In genomic region chr11:120571476-120571875, GRCh38 we compare ENCODE assay signal across 34 cellular contexts. TPM values are rescaled to one million over a fixed set of nuclear protein-coding genes. Genes with fewer than 3 reads are reported as not detected.
"Had no signal": no experiment of that assay in that cellular context is flagged by ENCODE, and none has a peak within 500 bp of the region (broad histone marks: within the 10 kb centered on the region; RNA-seq: fewer than 3 reads in every experiment).

No MANE protein-coding gene starts in this region.

- H3K9me3 ChIP-seq: adrenal gland, body of pancreas, esophagus muscularis mucosa, gastrocnemius medialis had no signal

- H3K4me3 ChIP-seq: adrenal gland, body of pancreas, coronary artery, dorsolateral prefrontal cortex, esophagus muscularis mucosa, gastrocnemius medialis had no signal

- H3K36me3 ChIP-seq: adrenal gland, esophagus muscularis mucosa, gastrocnemius medialis, WERI-Rb-1 had no signal

- ATAC-seq: activated CD4-positive, CD25-positive, alpha-beta regulatory T cell treated with anti-CD3 and anti-CD28 coated beads, Interleukin-2, amount 50 U/mL, for 24 hours; activated CD8-positive, alpha-beta T cell treated with anti-CD3 and anti-CD28 coated beads for 36 hours; activated naive CD8-positive, alpha-beta T cell treated with anti-CD3 and anti-CD28 coated beads, Interleukin-2, amount 50 U/mL, for 24 hours; activated T-cell treated with anti-CD3 and anti-CD28 coated beads, Interleukin-2, amount 50 U/mL, for 4 hours; body of pancreas; foreskin keratinocyte; gastrocnemius medialis; T-cell had no signal

- H3K4me1 ChIP-seq: adrenal gland, body of pancreas, esophagus muscularis mucosa, gastrocnemius medialis had no signal

- DNase-seq: activated B cell treated with CpG ODN at 0.5 μM for 24 hours; activated CD4-positive, alpha-beta T cell treated with anti-CD3 and anti-CD28 coated beads for 48 hours; activated CD4-positive, alpha-beta T cell treated with anti-CD3 and anti-CD28 coated beads, Interleukin-2, amount 50 U/mL, for 1 hour; activated CD4-positive, alpha-beta T cell treated with anti-CD3 and anti-CD28 coated beads, Interleukin-2, amount 50 U/mL, for 48 hours; activated CD8-positive, alpha-beta memory T cell treated with anti-CD3 and anti-CD28 coated beads for 24 hours; activated CD8-positive, alpha-beta T cell treated with anti-CD3 and anti-CD28 coated beads for 36 hours; activated naive CD4-positive, alpha-beta T cell treated with anti-CD3 and anti-CD28 coated beads for 36 hours; activated naive CD8-positive, alpha-beta T cell treated with anti-CD3 and anti-CD28 coated beads for 36 hours; activated naive CD8-positive, alpha-beta T cell treated with anti-CD3 and anti-CD28 coated beads, Interleukin-2, amount 50 U/mL, for 24 hours; activated T-cell treated with anti-CD3 and anti-CD28 coated beads, Interleukin-2, amount 50 U/mL, for 4 hours; adrenal gland; amygdala; body of pancreas; central memory CD4-positive, alpha-beta T cell; cerebellar nuclear complex; effector memory CD4-positive, alpha-beta T cell; erythroblast; foreskin keratinocyte; gastrocnemius medialis; glutamatergic neuron; SW 1271; T-cell; T1000; WERI-Rb-1 had no signal

- H3K27ac Mint-ChIP-seq: activated B cell treated with CpG ODN at 0.5 μM for 24 hours; activated CD8-positive, alpha-beta T cell treated with anti-CD3 and anti-CD28 coated beads for 36 hours; activated naive CD4-positive, alpha-beta T cell treated with anti-CD3 and anti-CD28 coated beads for 36 hours; activated naive CD4-positive, alpha-beta T cell treated with anti-CD3 and anti-CD28 coated beads, Interleukin-2, amount 50 U/mL, for 24 hours; activated naive CD8-positive, alpha-beta T cell treated with anti-CD3 and anti-CD28 coated beads for 36 hours; activated naive CD8-positive, alpha-beta T cell treated with anti-CD3 and anti-CD28 coated beads, Interleukin-2, amount 50 U/mL, for 24 hours; activated T-helper 2 cell treated with anti-CD3 and anti-CD28 coated beads, Interferon-gamma antibody, Interleukin-2, Interleukin-4, amounts not matched to agents 10 μg/mL and 5 μg/mL and 100 μg/mL, durations not matched to agents 14 hours and 24 hours and 36 hours; dendritic cell treated with granulocyte-macrophage colony-stimulating factor and Interleukin-4, amounts not matched to agents 40 ng/mL and 50 ng/mL, for 4 days; T-cell; T-helper 1 cell treated with Interleukin-12 subunit alpha and Interleukin-12 subunit beta and Interleukin-4 antibody, amounts not matched to agents 30 μg/mL and 1 μg/mL, for 36 hours had no signal

- H3K4me3 Mint-ChIP-seq: activated B cell treated with CpG ODN at 0.5 μM for 24 hours; activated CD8-positive, alpha-beta T cell treated with anti-CD3 and anti-CD28 coated beads for 36 hours; activated naive CD4-positive, alpha-beta T cell treated with anti-CD3 and anti-CD28 coated beads for 36 hours; activated naive CD4-positive, alpha-beta T cell treated with anti-CD3 and anti-CD28 coated beads, Interleukin-2, amount 50 U/mL, for 24 hours; activated naive CD8-positive, alpha-beta T cell treated with anti-CD3 and anti-CD28 coated beads for 36 hours; activated naive CD8-positive, alpha-beta T cell treated with anti-CD3 and anti-CD28 coated beads, Interleukin-2, amount 50 U/mL, for 24 hours; activated T-cell treated with anti-CD3 and anti-CD28 coated beads, Interleukin-2, amount 50 U/mL, for 4 hours; dendritic cell treated with granulocyte-macrophage colony-stimulating factor and Interleukin-4, amounts not matched to agents 40 ng/mL and 50 ng/mL, for 4 days; T-cell; T-helper 1 cell treated with Interleukin-12 subunit alpha and Interleukin-12 subunit beta and Interleukin-4 antibody, amounts not matched to agents 30 μg/mL and 1 μg/mL, for 36 hours had no signal

- H3K36me3 Mint-ChIP-seq: activated naive CD4-positive, alpha-beta T cell treated with anti-CD3 and anti-CD28 coated beads, Interleukin-2, amount 50 U/mL, for 24 hours; activated naive CD8-positive, alpha-beta T cell treated with anti-CD3 and anti-CD28 coated beads for 36 hours; T-cell had no signal

- H3K9me3 Mint-ChIP-seq: activated B cell treated with CpG ODN at 0.5 μM for 24 hours; activated CD8-positive, alpha-beta T cell treated with anti-CD3 and anti-CD28 coated beads for 36 hours; activated naive CD4-positive, alpha-beta T cell treated with anti-CD3 and anti-CD28 coated beads for 36 hours; activated naive CD4-positive, alpha-beta T cell treated with anti-CD3 and anti-CD28 coated beads, Interleukin-2, amount 50 U/mL, for 24 hours; activated naive CD8-positive, alpha-beta T cell treated with anti-CD3 and anti-CD28 coated beads for 36 hours; activated naive CD8-positive, alpha-beta T cell treated with anti-CD3 and anti-CD28 coated beads, Interleukin-2, amount 50 U/mL, for 24 hours; activated T-cell treated with anti-CD3 and anti-CD28 coated beads, Interleukin-2, amount 50 U/mL, for 4 hours; activated T-helper 2 cell treated with anti-CD3 and anti-CD28 coated beads, Interferon-gamma antibody, Interleukin-2, Interleukin-4, amounts not matched to agents 10 μg/mL and 5 μg/mL and 100 μg/mL, durations not matched to agents 14 hours and 24 hours and 36 hours; dendritic cell treated with granulocyte-macrophage colony-stimulating factor and Interleukin-4, amounts not matched to agents 40 ng/mL and 50 ng/mL, for 4 days; T-cell; T-helper 1 cell treated with Interleukin-12 subunit alpha and Interleukin-12 subunit beta and Interleukin-4 antibody, amounts not matched to agents 30 μg/mL and 1 μg/mL, for 36 hours had no signal

- H3K27ac ChIP-seq: adrenal gland, body of pancreas, coronary artery, dorsolateral prefrontal cortex, esophagus muscularis mucosa, foreskin keratinocyte, gastrocnemius medialis, WERI-Rb-1 had no signal

- H3K27me3 ChIP-seq: adrenal gland, body of pancreas, dorsolateral prefrontal cortex had no signal

- H3K4me1 Mint-ChIP-seq: activated B cell treated with CpG ODN at 0.5 μM for 24 hours; activated naive CD4-positive, alpha-beta T cell treated with anti-CD3 and anti-CD28 coated beads, Interleukin-2, amount 50 U/mL, for 24 hours; activated naive CD8-positive, alpha-beta T cell treated with anti-CD3 and anti-CD28 coated beads for 36 hours; T-cell had no signal

RNA-seq across cellular contexts. Expression of gene GRIK4, which starts 59.9 kb away (rescaled TPM):
- total RNA-seq: activated B cell treated with CpG ODN at 0.5 μM for 24 hours; activated CD8-positive, alpha-beta T cell treated with anti-CD3 and anti-CD28 coated beads for 36 hours; activated naive CD4-positive, alpha-beta T cell treated with anti-CD3 and anti-CD28 coated beads for 36 hours; activated T-helper 2 cell treated with anti-CD3 and anti-CD28 coated beads, Interferon-gamma antibody, Interleukin-2, Interleukin-4, amounts not matched to agents 10 μg/mL and 5 μg/mL and 100 μg/mL, durations not matched to agents 14 hours and 24 hours and 36 hours; aorta; body of pancreas; foreskin keratinocyte; T-helper 2 cell treated with Interferon-gamma antibody and Interleukin-4, amounts not matched to agents 100 ng/mL and 5 ng/mL, for 36 hours had no signal
- polyA plus RNA-seq: aorta, foreskin keratinocyte had no signal
